ENCODE assay signal across 17 cellular contexts in genomic region chr20:24650091-24650490, GRCh38.
DNase-seq lines count a peak whose midpoint lies in the region; ATAC-seq and TF ChIP-seq lines count a peak whose summit lies in the region.
"Had no signal": no experiment of that assay in that cellular context is flagged by ENCODE, and none has a peak within 500 bp of the region (broad histone marks: within the 10 kb centered on the region; RNA-seq: fewer than 3 reads in every experiment).

No MANE protein-coding gene starts in this region.

- H3K79me2 ChIP-seq in GM23248 (ENCODE audit: insufficient read depth) = no peaks in the 10 kb centered on the region

- H3K36me3 Mint-ChIP-seq in T-cell = no peaks in the 10 kb centered on the region
- H3K36me3 Mint-ChIP-seq: brain had no signal

- ATAC-seq in aorta (ENCODE audit: low FRiP score) (peak; percentile 64), HG03439 (IDR thresholded peaks at IDR 0.05; ENCODE audit: unreplicated experiment) (no peak), HG03039 (IDR thresholded peaks at IDR 0.05; ENCODE audit: unreplicated experiment) (no peak), T-cell (replicated peaks in 1 of 4) (no peak)

- peaks cover 37% of the 10 kb centered on the region for H3K4me1 ChIP-seq in GM23248 (ENCODE audit: insufficient read depth)
- H3K4me1 ChIP-seq in aorta (ENCODE audit: control insufficient read depth in 1 of 2, insufficient read depth in 2 of 2, low read length in 2 of 2) = no peaks in the 10 kb centered on the region
- H3K4me1 ChIP-seq: thyroid gland had no signal

- DNase-seq in GM23248 (peak; percentile 34), astrocyte of the spinal cord (ENCODE audit: low read depth, low spot score) (peak; percentile 48), middle frontal gyrus (ENCODE audit: extremely low spot score, low spot score) (peak; percentile 51), aorta (no peak), T-cell (no peak)
- DNase-seq: activated CD4-positive, alpha-beta T cell treated with anti-CD3 and anti-CD28 coated beads for 48 hours; activated naive CD4-positive, alpha-beta T cell treated with anti-CD3 and anti-CD28 coated beads for 36 hours; NCI-H187; NCI-H446; SJCRH30; T1000; thyroid gland had no signal

- H3K36me3 ChIP-seq in GM23248 (ENCODE audit: low read depth) (no peaks in the 10 kb centered on the region), aorta (ENCODE audit: control insufficient read depth in 1 of 2, insufficient read depth in 2 of 2, low read length in 1 of 2) (no peaks in the 10 kb centered on the region)
- H3K36me3 ChIP-seq: esophagus muscularis mucosa, SJCRH30, thyroid gland had no signal

- no peak overlapping the region for H2AFZ ChIP-seq in GM23248

- H3K9me3 ChIP-seq in GM23248 (ENCODE audit: low read depth) (no peaks in the 10 kb centered on the region), aorta (ENCODE audit: control insufficient read depth, low read length) (no peaks in the 10 kb centered on the region)
- H3K9me3 ChIP-seq: esophagus muscularis mucosa, SJCRH30, thyroid gland had no signal

- no peak for TF ChIP-seq CTCF in astrocyte of the spinal cord (IDR thresholded peaks at IDR 0.05; ENCODE audit: low read depth, low read length)

- CTCF ChIA-PET in T-cell (lab: Charles Lee) = no interaction called here

- H3K9me2 ChIP-seq in GM23248 (ENCODE audit: insufficient read depth) = no peaks in the 10 kb centered on the region

- peaks cover 4 to 18% (median 4%) of the 10 kb centered on the region in 3 donors for H3K4me1 Mint-ChIP-seq in T-cell

- peaks cover 25% of the 10 kb centered on the region for H3F3A ChIP-seq in GM23248 (ENCODE audit: insufficient read depth)

- peaks cover 6 to 22% of the 10 kb centered on the region in 2 donors for H3K27me3 Mint-ChIP-seq in T-cell

- POLR2A ChIA-PET in T-cell (lab: Charles Lee) = no interaction called here

- 77 to 81% methylated on average over 10 of the region's 10 CpGs for WGBS in GM23248 (ENCODE audit: low coverage in 1 of 2, low lambda C conversion rate in 2 of 2, missing lambda C conversion rate in 2 of 2), 2 experiments
- WGBS in aorta, 2 donors = 4 to 5% methylated on average over 10 of the region's 10 CpGs

- no peak overlapping the region for H3K27ac Mint-ChIP-seq in T-cell
- H3K27ac Mint-ChIP-seq: activated naive CD4-positive, alpha-beta T cell treated with anti-CD3 and anti-CD28 coated beads for 36 hours; brain had no signal

- intact Hi-C loops in aorta (cut with DNase I) = loop anchor here in 1 of 2 donors (10.0 kb wide), 2 partner anchors 145 to 235 kb away; no protein-coding TSS in a partner anchor

- H3K27me3 ChIP-seq in GM23248 (replicated peaks; ENCODE audit: insufficient read depth) = no peaks in the 10 kb centered on the region
- no peaks in the 10 kb centered on the region for H3K27me3 ChIP-seq in aorta (ENCODE audit: control insufficient read depth in 1 of 2, insufficient read depth in 2 of 2, low read length in 1 of 2)
- H3K27me3 ChIP-seq: SJCRH30, thyroid gland had no signal

- in situ Hi-C loops in GM23248 (cut with MboI) = no loop called here
- in situ Hi-C loops in astrocyte of the spinal cord (cut with HindIII; ENCODE audit: low sequenced_read_pairs) = no loop called here

- H3K9me3 Mint-ChIP-seq in T-cell = no peaks in the 10 kb centered on the region
- H3K9me3 Mint-ChIP-seq: activated naive CD4-positive, alpha-beta T cell treated with anti-CD3 and anti-CD28 coated beads for 36 hours; brain had no signal

- no peak overlapping the region for H3K4me2 ChIP-seq in GM23248 (ENCODE audit: unreplicated experiment)

- no peak overlapping the region for H3K4me3 Mint-ChIP-seq in T-cell
- H3K4me3 Mint-ChIP-seq: activated naive CD4-positive, alpha-beta T cell treated with anti-CD3 and anti-CD28 coated beads for 36 hours; brain had no signal

- no peak overlapping the region for H3K9ac ChIP-seq in GM23248

- H3K4me3 ChIP-seq in GM23248 (no peak overlapping the region), astrocyte of the spinal cord (ENCODE audit: low read depth, low read length) (no peak overlapping the region), aorta (ENCODE audit: low read length in 2 of 2) (no peak overlapping the region)
- H3K4me3 ChIP-seq: esophagus muscularis mucosa, SJCRH30, skin epidermis, thyroid gland had no signal

- H3K27ac ChIP-seq in GM23248 (no peak overlapping the region), aorta (ENCODE audit: low read depth in 1 of 2, low read length in 2 of 2) (peak overlapping the region in 1 of 2 donors; percentile 18)
- H3K27ac ChIP-seq: esophagus muscularis mucosa, skin epidermis, thyroid gland had no signal

- H4K20me1 ChIP-seq in GM23248 (ENCODE audit: insufficient read depth) = no peaks in the 10 kb centered on the region

Comparison
In these comparisons a context has a peak if more than half of its experiments do, and no peak if none do; other contexts are left out.
1. DNase-seq: peak in GM23248 (single experiment), astrocyte of the spinal cord (single experiment) and middle frontal gyrus (single experiment); none in aorta (0 of 2) and T-cell (0 of 34).